In the genomic region with DNA sequence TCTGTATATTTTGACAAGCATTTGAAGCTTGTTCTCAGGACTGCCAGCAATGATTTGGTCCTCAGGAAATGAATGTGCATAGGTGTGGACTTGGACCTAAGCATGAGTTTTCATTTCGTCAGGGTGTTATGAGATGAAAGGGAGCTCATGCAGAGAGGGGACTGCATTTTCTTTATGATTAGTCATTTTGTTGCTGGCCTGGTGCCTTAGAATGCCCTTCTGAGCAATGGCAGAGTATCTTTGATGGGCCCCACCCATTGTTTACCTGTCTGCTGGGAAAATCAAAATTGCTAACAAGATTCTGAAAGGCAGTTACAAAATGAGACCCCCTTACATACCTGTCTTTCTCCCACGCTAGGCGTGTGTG, we compare ENCODE assay signal across 8 cellular contexts. TPM values are rescaled to one million over a fixed set of nuclear protein-coding genes. Genes with fewer than 3 reads are reported as not detected.
A peak's percentile ranks its signal among the peaks of the same experiment; 100 is the strongest.
DNase-seq lines count a peak whose midpoint lies in the region; ATAC-seq and TF ChIP-seq lines count a peak whose summit lies in the region.

No MANE protein-coding gene starts in this region.

- H3K4me3 ChIP-seq in epithelial cell of esophagus (ENCODE audit: low read length) (no peak overlapping the region), neuronal stem cell (ENCODE audit: low read length in 2 of 2) (no peak overlapping the region), esophagus muscularis mucosa (no peak overlapping the region), thyroid gland (replicated peaks in 1 of 3) (no peak overlapping the region)

- H2BK5ac ChIP-seq in neuronal stem cell (ENCODE audit: low read length), result no peak overlapping the region

- H2BK120ac ChIP-seq in neuronal stem cell (ENCODE audit: low read depth, low read length), result no peak overlapping the region

- TF ChIP-seq CTCF in epithelial cell of esophagus (IDR thresholded peaks at IDR 0.05; ENCODE audit: insufficient read depth, low read depth, low read length, missing control alignments), result no peak
- TF ChIP-seq CTCF in esophagus muscularis mucosa (IDR thresholded peaks at IDR 0.05), result no peak
- no peak for TF ChIP-seq CTCF in thyroid gland (IDR thresholded peaks at IDR 0.05)

- no peaks in the 10 kb centered on the region for H3K27me3 ChIP-seq in neuronal stem cell (ENCODE audit: control insufficient read depth in 3 of 3, insufficient read depth in 3 of 3, low read depth in 1 of 3, low read length in 3 of 3)
- H3K27me3 ChIP-seq in esophagus muscularis mucosa, result peaks cover 0 to 4% (median 0%) of the 10 kb centered on the region in 4 donors
- H3K27me3 ChIP-seq in thyroid gland, result no peaks in the 10 kb centered on the region

- H2BK15ac ChIP-seq in neuronal stem cell (ENCODE audit: low read length), result no peak overlapping the region

- in situ Hi-C loops in ACHN (cut with HindIII; ENCODE audit: low pct_ligation_motif_present, low pct_unique_long_range_greater_than_20kb, low sequenced_read_pairs) (no loop called here), KBM-7 (cut with MboI; ENCODE audit: low pct_unique_long_range_greater_than_20kb, low sequenced_read_pairs) (loop anchor here (25.0 kb wide), 1 partner anchor 402 kb away; no protein-coding TSS in a partner anchor)

- intact Hi-C loops in esophagus muscularis mucosa (cut with DNase I), result loop anchor here (10.0 kb wide), 1 partner anchor 739 kb away; no protein-coding TSS in a partner anchor
- intact Hi-C loops in thyroid gland (cut with DNase I), result loop anchor here (2.0 to 10.0 kb wide), 3 partner anchors 209 to 749 kb away; a partner anchor contains a TSS

- H2AFZ ChIP-seq in neuronal stem cell (ENCODE audit: low read length), result no peak overlapping the region

- H3K27ac ChIP-seq in neuronal stem cell (replicated peaks; ENCODE audit: low read length) (no peak overlapping the region), esophagus muscularis mucosa (replicated peaks in 1 of 4) (peak overlapping the region in 2 of 4 donors; percentile 25 to 43), thyroid gland (no peak overlapping the region)

- peaks cover 4 to 8% of the 10 kb centered on the region in 2 donors for H3K9me3 ChIP-seq in neuronal stem cell (replicated peaks in 1 of 2; ENCODE audit: control insufficient read depth in 2 of 2, insufficient read depth in 1 of 2, low read depth in 1 of 2, low read length in 2 of 2)
- no peaks in the 10 kb centered on the region for H3K9me3 ChIP-seq in esophagus muscularis mucosa
- H3K9me3 ChIP-seq in thyroid gland, result no peaks in the 10 kb centered on the region

- no peak overlapping the region for H3K4ac ChIP-seq in neuronal stem cell (ENCODE audit: low read length)

- H4K8ac ChIP-seq in neuronal stem cell (ENCODE audit: low read depth, low read length), result no peak overlapping the region

- no peaks in the 10 kb centered on the region for H3K79me1 ChIP-seq in neuronal stem cell (ENCODE audit: low read depth, low read length)

- H3K36me3 ChIP-seq in neuronal stem cell (replicated peaks in 1 of 2; ENCODE audit: control insufficient read depth in 2 of 2, insufficient read depth in 2 of 2, low read length in 2 of 2) (peaks cover 28 to 80% of the 10 kb centered on the region in 2 donors), esophagus muscularis mucosa (peaks cover 0 to 40% (median 10%) of the 10 kb centered on the region in 4 donors), thyroid gland (no peaks in the 10 kb centered on the region)

- no peak overlapping the region for H2BK12ac ChIP-seq in neuronal stem cell (ENCODE audit: low read length)

- no peak for TF ChIP-seq POLR2A in esophagus muscularis mucosa (IDR thresholded peaks at IDR 0.05; ENCODE audit: low read depth)
- no peak for TF ChIP-seq POLR2A in thyroid gland (IDR thresholded peaks at IDR 0.05)

- ATAC-seq in GM19452 (IDR thresholded peaks at IDR 0.05; ENCODE audit: unreplicated experiment), result peak; percentile 50
- peak; percentile 56 for ATAC-seq in HG03520 (IDR thresholded peaks at IDR 0.05; ENCODE audit: unreplicated experiment)

- no peak overlapping the region for H3K18ac ChIP-seq in neuronal stem cell (ENCODE audit: low read length)

- H3K4me2 ChIP-seq in neuronal stem cell (ENCODE audit: insufficient read depth, low read length, poor library complexity, severe bottlenecking), result no peak overlapping the region

- no peak for TF ChIP-seq EP300 in esophagus muscularis mucosa (IDR thresholded peaks at IDR 0.05)

- no peak overlapping the region for H2AK5ac ChIP-seq in neuronal stem cell (ENCODE audit: low read depth, low read length)

- peak; percentile 11 for DNase-seq in ACHN
- DNase-seq in epithelial cell of esophagus (ENCODE audit: low read depth), result peak; percentile 94
- no peak for DNase-seq in neuronal stem cell (ENCODE audit: low spot score)
- no peak for DNase-seq in KBM-7
- no peak for DNase-seq in esophagus muscularis mucosa (ENCODE audit: extremely low spot score)
- DNase-seq in thyroid gland, result no peak

- no peak overlapping the region for H3K9ac ChIP-seq in neuronal stem cell (ENCODE audit: low read depth, low read length, poor library complexity)

- WGBS in neuronal stem cell (ENCODE audit: extremely low coverage in 2 of 2, insufficient read length in 2 of 2, insufficient replicate concordance in 1 of 2), 2 donors, result no CpG with 5 or more reads among the region's 3 CpGs
- 65% methylated on average over 3 of the region's 3 CpGs for WGBS in esophagus muscularis mucosa
- 74 to 86% methylated on average over 3 of the region's 3 CpGs for WGBS in thyroid gland, 2 donors

- no peak overlapping the region for H3K14ac ChIP-seq in neuronal stem cell (ENCODE audit: low read length)

- H4K91ac ChIP-seq in neuronal stem cell (ENCODE audit: low read depth, low read length, poor library complexity), result no peak overlapping the region

- H3K23ac ChIP-seq in neuronal stem cell (ENCODE audit: low read depth, low read length, poor library complexity), result no peak overlapping the region

- no peaks in the 10 kb centered on the region for H3K4me1 ChIP-seq in neuronal stem cell (ENCODE audit: control insufficient read depth in 2 of 2, insufficient read depth in 1 of 2, low read depth in 1 of 2, low read length in 2 of 2)
- H3K4me1 ChIP-seq in esophagus muscularis mucosa, result peaks cover 4 to 17% (median 12%) of the 10 kb centered on the region in 4 donors
- H3K4me1 ChIP-seq in thyroid gland, result peaks cover 0 to 11% of the 10 kb centered on the region in 2 donors

RNA-seq across cellular contexts. Expression of a gene that starts 51.5 kb away (rescaled TPM):
- 18.4 TPM for polyA plus RNA-seq in neuronal stem cell (2013, experiment 1 of 2)
- 17.5 TPM for polyA plus RNA-seq in neuronal stem cell (2013, experiment 2 of 2)
- total RNA-seq in esophagus muscularis mucosa (1 to 10 TPM; 2.5 to 7.1 (median 4.2) TPM), thyroid gland (10 to 100 TPM in 3 of 4 donors, 1 to 10 TPM in 1; 8.7 to 14.6 (median 11.0) TPM)

Comparison
In these comparisons a context has a peak if more than half of its experiments do, and no peak if none do; other contexts are left out.
1. DNase-seq: peak in ACHN (single experiment) and epithelial cell of esophagus (single experiment); none in neuronal stem cell (single experiment), KBM-7 (single experiment), esophagus muscularis mucosa (single experiment) and thyroid gland (0 of 2).